1 cellular context compared by ENCODE assay signal in genomic region chr6:31834704-31835375, GRCh38.
TF ChIP-seq lines count a peak whose summit lies in the region.

No MANE protein-coding gene starts in this region.

TF ChIP-seq in WTC11, 78 proteins besides CTCF, POLR2A, EP300 and RAD21 (continued from another document):
- TF ChIP-seq FOXP4 (CRISPR knock-in tag; IDR thresholded peaks at IDR 0.05): 0 out of 2 replicates have a peak, but pooled peaks have one; percentile 47
- peak; percentile 50; the same call in 1 of the 2 replicates for TF ChIP-seq PRRX2 (CRISPR knock-in tag; IDR thresholded peaks at IDR 0.05)
- TF ChIP-seq ATF6 (CRISPR knock-in tag; IDR thresholded peaks at IDR 0.05): no peak
- TF ChIP-seq ZBTB43 (CRISPR knock-in tag; IDR thresholded peaks at IDR 0.05): 0 out of 2 replicates have a peak, but pooled peaks have one; percentile 51
- no peak for TF ChIP-seq NFE2L1 (CRISPR knock-in tag; IDR thresholded peaks at IDR 0.05)
- no peak for TF ChIP-seq ESRRA (CRISPR knock-in tag; IDR thresholded peaks at IDR 0.05; ENCODE audit: borderline replicate concordance)
- no peak for TF ChIP-seq NR2C2 (CRISPR knock-in tag; IDR thresholded peaks at IDR 0.05)
- no peak for TF ChIP-seq ZMAT4 (CRISPR knock-in tag; IDR thresholded peaks at IDR 0.05)
- no peak for TF ChIP-seq SOX15 (CRISPR knock-in tag; IDR thresholded peaks at IDR 0.05)
- TF ChIP-seq ZNF317 (CRISPR knock-in tag; IDR thresholded peaks at IDR 0.05; ENCODE audit: borderline replicate concordance, low read depth): no peak
